In genomic region chr17:306116-306515, GRCh38 we compare ENCODE assay signal across 27 cellular contexts.
"Had no signal": no experiment of that assay in that cellular context is flagged by ENCODE, and none has a peak within 500 bp of the region (broad histone marks: within the 10 kb centered on the region; RNA-seq: fewer than 3 reads in every experiment).

No MANE protein-coding gene starts in this region.

- H3K36me3 Mint-ChIP-seq: activated naive CD4-positive, alpha-beta T cell treated with anti-CD3 and anti-CD28 coated beads, Interleukin-2, amount 50 U/mL, for 24 hours; naive B cell; stimulated activated memory B cell treated with anti-CD40 and anti-IgM and Interleukin-4, amounts not matched to agents 10 μg/mL and 1 μg/mL and 100 μg/mL, for 72 hours; T-cell had no signal

- H3K4me1 ChIP-seq: colonic mucosa, left lung, parathyroid adenoma had no signal

- H3K9me3 Mint-ChIP-seq: activated CD4-positive, alpha-beta T cell treated with anti-CD3 and anti-CD28 coated beads, Interleukin-2, amount 10 ng/mL, durations not matched to agents 24 days and 14 days; activated naive CD4-positive, alpha-beta T cell treated with anti-CD3 and anti-CD28 coated beads, Interleukin-2, amount 50 U/mL, for 24 hours; activated T-helper 1 cell treated with anti-CD3 and anti-CD28 coated beads, Interleukin-12 subunit alpha, Interleukin-12 subunit beta, Interleukin-2, Interleukin-4 antibody, amounts not matched to agents 30 ng/mL and 10 ng/mL and 1 ng/mL, durations not matched to agents 14 hours and 24 hours and 36 hours; central memory CD8-positive, alpha-beta T cell; naive B cell; stimulated activated memory B cell treated with anti-CD40 and anti-IgM and Interleukin-4, amounts not matched to agents 10 μg/mL and 1 μg/mL and 100 μg/mL, for 72 hours; T-cell; T-helper 2 cell treated with Interferon-gamma antibody and Interleukin-4, amounts not matched to agents 5 μg/mL and 100 μg/mL, for 36 hours had no signal

- H3K4me1 Mint-ChIP-seq: activated CD4-positive, alpha-beta T cell treated with anti-CD3 and anti-CD28 coated beads, Interleukin-2, amount 10 ng/mL, durations not matched to agents 24 days and 14 days; activated naive CD4-positive, alpha-beta T cell treated with anti-CD3 and anti-CD28 coated beads, Interleukin-2, amount 50 U/mL, for 24 hours; naive B cell; T-cell had no signal

- FAIRE-seq: keratinocyte, small intestine, urothelium cell line had no signal

- DNase-seq: activated CD4-positive, alpha-beta T cell treated with anti-CD3 and anti-CD28 coated beads, Interleukin-2, amount 10 ng/mL, durations not matched to agents 24 days and 14 days; activated CD8-positive, alpha-beta T cell treated with anti-CD3 and anti-CD28 coated beads, Interleukin-2, amount 10 ng/mL, durations not matched to agents 7 days and 5 days; activated gamma-delta T cell treated with Interleukin-2 at 50 U/mL for 16 hours; anterior cingulate cortex; colonic mucosa; mesenchymal stem cell; naive B cell; nucleus accumbens; small intestine; stimulated activated CD4-positive, alpha-beta T cell treated with anti-CD3 and anti-CD28 coated beads, Interleukin-2, amount 100 ng/mL, for 24 hours; stomach; T-cell had no signal

- H3K79me2 ChIP-seq: parathyroid adenoma had no signal

- H3K27me3 Mint-ChIP-seq: activated CD4-positive, alpha-beta T cell treated with anti-CD3 and anti-CD28 coated beads, Interleukin-2, amount 10 ng/mL, durations not matched to agents 24 days and 14 days; activated naive CD4-positive, alpha-beta T cell treated with anti-CD3 and anti-CD28 coated beads, Interleukin-2, amount 50 U/mL, for 24 hours; central memory CD8-positive, alpha-beta T cell had no signal

- ATAC-seq: activated CD4-positive, CD25-positive, alpha-beta regulatory T cell treated with anti-CD3 and anti-CD28 coated beads, Interleukin-2, amount 50 U/mL, for 24 hours; activated CD8-positive, alpha-beta T cell treated with anti-CD3 and anti-CD28 coated beads, Interleukin-2, amount 10 ng/mL, durations not matched to agents 7 days and 5 days; left lung; sciatic nerve; T-cell had no signal

- H2AFZ ChIP-seq: parathyroid adenoma had no signal

- H3K27ac ChIP-seq: colonic mucosa, epithelial cell of prostate, left lung, parathyroid adenoma, stomach, suprapubic skin, tibial nerve, VCaP had no signal

- H3K9ac ChIP-seq: parathyroid adenoma had no signal

- H3K4me3 ChIP-seq: colonic mucosa, left lung, stomach, suprapubic skin, tibial nerve had no signal

- H3K27me3 ChIP-seq: colonic mucosa, stomach, suprapubic skin had no signal

- H3K27ac Mint-ChIP-seq: activated CD4-positive, alpha-beta T cell treated with anti-CD3 and anti-CD28 coated beads, Interleukin-2, amount 10 ng/mL, durations not matched to agents 24 days and 14 days; activated CD8-positive, alpha-beta T cell treated with anti-CD3 and anti-CD28 coated beads, Interleukin-2, amount 10 ng/mL, durations not matched to agents 7 days and 5 days; activated naive CD4-positive, alpha-beta T cell treated with anti-CD3 and anti-CD28 coated beads, Interleukin-2, amount 50 U/mL, for 24 hours; activated T-helper 1 cell treated with anti-CD3 and anti-CD28 coated beads, Interleukin-12 subunit alpha, Interleukin-12 subunit beta, Interleukin-2, Interleukin-4 antibody, amounts not matched to agents 30 ng/mL and 10 ng/mL and 1 ng/mL, durations not matched to agents 14 hours and 24 hours and 36 hours; stimulated activated memory B cell treated with anti-CD40 and anti-IgM and Interleukin-4, amounts not matched to agents 10 μg/mL and 1 μg/mL and 100 μg/mL, for 72 hours; T-cell; T-helper 2 cell treated with Interferon-gamma antibody and Interleukin-4, amounts not matched to agents 5 μg/mL and 100 μg/mL, for 36 hours had no signal

- H3K9me3 ChIP-seq: colonic mucosa, left lung, stomach, suprapubic skin, tibial nerve had no signal

- H3K4me3 Mint-ChIP-seq: activated CD4-positive, alpha-beta T cell treated with anti-CD3 and anti-CD28 coated beads, Interleukin-2, amount 10 ng/mL, durations not matched to agents 24 days and 14 days; activated CD8-positive, alpha-beta T cell treated with anti-CD3 and anti-CD28 coated beads, Interleukin-2, amount 10 ng/mL, durations not matched to agents 7 days and 5 days; activated naive CD4-positive, alpha-beta T cell treated with anti-CD3 and anti-CD28 coated beads, Interleukin-2, amount 50 U/mL, for 24 hours; activated T-helper 1 cell treated with anti-CD3 and anti-CD28 coated beads, Interleukin-12 subunit alpha, Interleukin-12 subunit beta, Interleukin-2, Interleukin-4 antibody, amounts not matched to agents 30 ng/mL and 10 ng/mL and 1 ng/mL, durations not matched to agents 14 hours and 24 hours and 36 hours; central memory CD8-positive, alpha-beta T cell; naive B cell; stimulated activated memory B cell treated with anti-CD40 and anti-IgM and Interleukin-4, amounts not matched to agents 10 μg/mL and 1 μg/mL and 100 μg/mL, for 72 hours; T-cell; T-helper 2 cell treated with Interferon-gamma antibody and Interleukin-4, amounts not matched to agents 5 μg/mL and 100 μg/mL, for 36 hours had no signal

- H3K36me3 ChIP-seq: colonic mucosa, left lung, suprapubic skin, tibial nerve had no signal
